ENCODE assay signal across 24 cellular contexts in the genomic region with DNA sequence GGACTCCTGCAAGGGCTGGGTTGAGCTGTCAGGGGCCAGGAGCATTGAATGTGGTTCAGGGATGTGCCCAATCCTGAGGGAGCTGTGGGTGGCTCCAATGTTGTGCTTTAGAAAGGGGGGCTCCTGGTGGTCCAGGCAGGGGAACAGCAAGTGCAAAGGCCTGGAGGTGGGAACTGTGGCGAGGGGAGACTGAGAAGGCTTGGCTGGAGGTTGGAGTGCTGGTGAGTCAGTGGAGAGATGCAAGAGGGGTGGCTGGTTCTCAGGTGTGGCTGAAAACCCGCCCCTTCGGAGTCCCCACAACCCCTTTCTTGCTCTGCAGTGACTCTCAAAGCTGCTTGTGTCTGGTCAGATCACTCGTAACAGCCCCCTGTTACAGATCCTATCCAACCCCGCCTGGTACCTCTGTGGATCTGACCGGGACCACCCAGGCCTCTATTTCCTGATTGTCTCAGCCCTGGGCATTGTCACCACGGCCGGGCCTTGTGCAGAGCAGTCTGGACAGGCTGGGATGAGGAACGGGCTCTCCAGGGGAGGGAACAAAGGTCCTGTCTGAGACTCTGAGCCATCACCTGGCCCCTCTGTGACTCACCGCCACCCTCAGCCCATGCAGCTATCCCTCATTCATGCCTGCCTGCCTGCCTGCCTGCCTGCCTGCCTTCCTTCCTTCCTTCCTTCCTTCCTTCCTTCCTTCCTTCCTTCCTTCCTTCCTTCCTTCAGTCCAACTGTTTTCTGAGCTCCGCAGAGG. TPM values are rescaled to one million over a fixed set of nuclear protein-coding genes. Genes with fewer than 3 reads are reported as not detected.
A peak's percentile ranks its signal among the peaks of the same experiment; 100 is the strongest.
DNase-seq lines count a peak whose midpoint lies in the region; ATAC-seq and TF ChIP-seq lines count a peak whose summit lies in the region.
"Had no signal": no experiment of that assay in that cellular context is flagged by ENCODE, and none has a peak within 500 bp of the region (broad histone marks: within the 10 kb centered on the region; RNA-seq: fewer than 3 reads in every experiment).

No MANE protein-coding gene starts in this region.

- no peaks in the 10 kb centered on the region for H3K9me3 ChIP-seq in trophoblast cell (ENCODE audit: insufficient read depth, low read depth, low read length)
- H3K9me3 ChIP-seq: sigmoid colon, upper lobe of right lung had no signal

- no peak overlapping the region for H2BK5ac ChIP-seq in trophoblast cell (ENCODE audit: low read depth, low read length, poor library complexity)

- WGBS in trophoblast cell (ENCODE audit: extremely low coverage, insufficient coverage, insufficient read length) = no CpG with 5 or more reads among the region's 11 CpGs

- H3K23ac ChIP-seq in trophoblast cell (ENCODE audit: low read length) = no peak overlapping the region

- H2AK5ac ChIP-seq in trophoblast cell (ENCODE audit: low read length) = no peak overlapping the region

- H3K14ac ChIP-seq in trophoblast cell (ENCODE audit: low read length) = no peak overlapping the region

- no peak overlapping the region for H3K4me3 ChIP-seq in trophoblast cell (ENCODE audit: low read depth, low read length)
- H3K4me3 ChIP-seq: sigmoid colon, upper lobe of right lung had no signal

- H3K4me3 Mint-ChIP-seq in activated CD8-positive, alpha-beta T cell treated with anti-CD3 and anti-CD28 coated beads for 36 hours = no peak overlapping the region
- no peak overlapping the region for H3K4me3 Mint-ChIP-seq in activated CD8-positive, alpha-beta T cell treated with anti-CD3 and anti-CD28 coated beads, Interleukin-2, amount 10 ng/mL, durations not matched to agents 7 days and 5 days
- H3K4me3 Mint-ChIP-seq in glutamatergic neuron (ENCODE audit: unreplicated experiment) = peak overlapping the region; percentile 91
- H3K4me3 Mint-ChIP-seq: activated T-helper 1 cell treated with anti-CD3 and anti-CD28 coated beads, Interleukin-12 subunit alpha, Interleukin-12 subunit beta, Interleukin-2, Interleukin-4 antibody, amounts not matched to agents 30 ng/mL and 10 ng/mL and 1 ng/mL, durations not matched to agents 14 hours and 24 hours and 36 hours had no signal

- H3K36me3 ChIP-seq in trophoblast cell (ENCODE audit: control insufficient read depth in 1 of 2, insufficient read depth in 2 of 2, low read length in 2 of 2) = no peaks in the 10 kb centered on the region
- H3K36me3 ChIP-seq: sigmoid colon, upper lobe of right lung had no signal

- H3K79me1 ChIP-seq in trophoblast cell (ENCODE audit: low read length) = no peaks in the 10 kb centered on the region

- H3K27ac ChIP-seq in trophoblast cell (ENCODE audit: low read depth, low read length) = no peak overlapping the region
- H3K27ac ChIP-seq: C4-2B, sigmoid colon, upper lobe of right lung had no signal

- H3K27ac Mint-ChIP-seq in activated CD8-positive, alpha-beta T cell treated with anti-CD3 and anti-CD28 coated beads for 36 hours = no peak overlapping the region
- no peak overlapping the region for H3K27ac Mint-ChIP-seq in activated CD8-positive, alpha-beta T cell treated with anti-CD3 and anti-CD28 coated beads, Interleukin-2, amount 10 ng/mL, durations not matched to agents 7 days and 5 days
- H3K27ac Mint-ChIP-seq in glutamatergic neuron (ENCODE audit: unreplicated experiment) = peak overlapping the region; percentile 95
- H3K27ac Mint-ChIP-seq: activated naive CD4-positive, alpha-beta T cell treated with anti-CD3 and anti-CD28 coated beads, Interleukin-2, amount 50 U/mL, for 72 hours; activated T-helper 1 cell treated with anti-CD3 and anti-CD28 coated beads, Interleukin-12 subunit alpha, Interleukin-12 subunit beta, Interleukin-2, Interleukin-4 antibody, amounts not matched to agents 30 ng/mL and 10 ng/mL and 1 ng/mL, durations not matched to agents 14 hours and 24 hours and 36 hours had no signal

- H3K27me3 ChIP-seq in trophoblast cell (ENCODE audit: insufficient read depth, low read length) = peaks cover 13% of the 10 kb centered on the region

- no peak overlapping the region for H3K18ac ChIP-seq in trophoblast cell (ENCODE audit: low read length)

- H3K4me2 ChIP-seq in trophoblast cell (ENCODE audit: low read length) = no peak overlapping the region

- H3K36me3 Mint-ChIP-seq in activated CD8-positive, alpha-beta T cell treated with anti-CD3 and anti-CD28 coated beads for 36 hours (ENCODE audit: low read depth) = no peaks in the 10 kb centered on the region
- H3K36me3 Mint-ChIP-seq in activated CD8-positive, alpha-beta T cell treated with anti-CD3 and anti-CD28 coated beads, Interleukin-2, amount 10 ng/mL, durations not matched to agents 7 days and 5 days (ENCODE audit: low read depth) = no peaks in the 10 kb centered on the region
- no peaks in the 10 kb centered on the region for H3K36me3 Mint-ChIP-seq in glutamatergic neuron (ENCODE audit: unreplicated experiment)
- H3K36me3 Mint-ChIP-seq: activated naive CD4-positive, alpha-beta T cell treated with anti-CD3 and anti-CD28 coated beads, Interleukin-2, amount 50 U/mL, for 72 hours had no signal

- POLR2A ChIA-PET in activated CD8-positive, alpha-beta T cell treated with anti-CD3 and anti-CD28 coated beads for 36 hours (lab: Charles Lee) = interaction anchor here (0.7 kb wide), 1 partner anchor 337 kb away, joined by 3 read pairs; no protein-coding TSS in a partner anchor
- POLR2A ChIA-PET in activated CD8-positive, alpha-beta T cell treated with anti-CD3 and anti-CD28 coated beads, Interleukin-2, amount 10 ng/mL, durations not matched to agents 7 days and 5 days (lab: Charles Lee) = no interaction called here

- intact Hi-C loops in activated CD8-positive, alpha-beta T cell treated with anti-CD3 and anti-CD28 coated beads for 36 hours (cut with micrococcal nuclease) = no loop called here

- H2AFZ ChIP-seq in trophoblast cell (ENCODE audit: insufficient read depth, low read length, poor library complexity) = no peak overlapping the region

- H3K4ac ChIP-seq in trophoblast cell (ENCODE audit: low read depth, low read length) = no peak overlapping the region

- H3K9ac ChIP-seq in trophoblast cell (ENCODE audit: low read length) = no peak overlapping the region

- H4K12ac ChIP-seq in trophoblast cell (ENCODE audit: low read depth, low read length) = no peak overlapping the region

- H2BK12ac ChIP-seq in trophoblast cell (ENCODE audit: low read length) = no peak overlapping the region

- peaks cover 7% of the 10 kb centered on the region for H3K4me1 Mint-ChIP-seq in activated CD8-positive, alpha-beta T cell treated with anti-CD3 and anti-CD28 coated beads for 36 hours (ENCODE audit: low read depth)
- peaks cover 9% of the 10 kb centered on the region for H3K4me1 Mint-ChIP-seq in activated CD8-positive, alpha-beta T cell treated with anti-CD3 and anti-CD28 coated beads, Interleukin-2, amount 10 ng/mL, durations not matched to agents 7 days and 5 days (ENCODE audit: low read depth)
- H3K4me1 Mint-ChIP-seq in glutamatergic neuron (ENCODE audit: low read depth, unreplicated experiment) = peaks cover 10% of the 10 kb centered on the region

- no peaks in the 10 kb centered on the region for H3K9me3 Mint-ChIP-seq in activated CD8-positive, alpha-beta T cell treated with anti-CD3 and anti-CD28 coated beads for 36 hours
- no peaks in the 10 kb centered on the region for H3K9me3 Mint-ChIP-seq in activated CD8-positive, alpha-beta T cell treated with anti-CD3 and anti-CD28 coated beads, Interleukin-2, amount 10 ng/mL, durations not matched to agents 7 days and 5 days (ENCODE audit: insufficient read depth)
- peaks cover 5% of the 10 kb centered on the region for H3K9me3 Mint-ChIP-seq in glutamatergic neuron (ENCODE audit: unreplicated experiment)
- H3K9me3 Mint-ChIP-seq: activated naive CD4-positive, alpha-beta T cell treated with anti-CD3 and anti-CD28 coated beads, Interleukin-2, amount 50 U/mL, for 72 hours; activated T-helper 1 cell treated with anti-CD3 and anti-CD28 coated beads, Interleukin-12 subunit alpha, Interleukin-12 subunit beta, Interleukin-2, Interleukin-4 antibody, amounts not matched to agents 30 ng/mL and 10 ng/mL and 1 ng/mL, durations not matched to agents 14 hours and 24 hours and 36 hours had no signal

- CTCF ChIA-PET in activated CD8-positive, alpha-beta T cell treated with anti-CD3 and anti-CD28 coated beads for 36 hours (lab: Charles Lee) = interaction anchor here (1.0 to 2.0 kb wide), 2 partner anchors 27 to 33 kb away, joined by 3 to 6 read pairs; a partner anchor contains a TSS
- CTCF ChIA-PET in activated CD8-positive, alpha-beta T cell treated with anti-CD3 and anti-CD28 coated beads, Interleukin-2, amount 10 ng/mL, durations not matched to agents 7 days and 5 days (lab: Charles Lee) = interaction anchor here (1.0 to 1.8 kb wide), 4 partner anchors 27 to 106 kb away, joined by 3 to 5 read pairs (median 4); a partner anchor contains a TSS

- peaks cover 4% of the 10 kb centered on the region in 2 experiments for H3K4me1 ChIP-seq in trophoblast cell (ENCODE audit: control insufficient read depth in 1 of 2, insufficient read depth in 2 of 2, low read length in 2 of 2)
- H3K4me1 ChIP-seq: upper lobe of right lung had no signal

- peak; percentile 55 for ATAC-seq in activated CD8-positive, alpha-beta T cell treated with anti-CD3 and anti-CD28 coated beads for 36 hours
- no peak for ATAC-seq in activated CD8-positive, alpha-beta T cell treated with anti-CD3 and anti-CD28 coated beads, Interleukin-2, amount 10 ng/mL, durations not matched to agents 7 days and 5 days
- ATAC-seq: activated naive CD4-positive, alpha-beta T cell treated with anti-CD3 and anti-CD28 coated beads, Interleukin-2, amount 50 U/mL, for 72 hours; esophagus mucosa; left colon; upper lobe of right lung had no signal

- H4K8ac ChIP-seq in trophoblast cell (ENCODE audit: low read depth, low read length) = no peak overlapping the region

- TF ChIP-seq CTCF in activated CD8-positive, alpha-beta T cell treated with anti-CD3 and anti-CD28 coated beads for 36 hours (IDR thresholded peaks at IDR 0.05) = no peak
- TF ChIP-seq CTCF in glutamatergic neuron (IDR thresholded peaks at IDR 0.05; ENCODE audit: partially characterized antibody, unreplicated experiment) = no peak

- no peak overlapping the region for H2BK120ac ChIP-seq in trophoblast cell (ENCODE audit: insufficient read depth, low read length, poor library complexity)

- no peak overlapping the region for H4K91ac ChIP-seq in trophoblast cell (ENCODE audit: low read depth, low read length)

- H3K79me2 ChIP-seq in trophoblast cell (ENCODE audit: control insufficient read depth, insufficient read depth, low read length, poor library complexity) = no peaks in the 10 kb centered on the region

- DNase-seq in activated CD8-positive, alpha-beta T cell treated with anti-CD3 and anti-CD28 coated beads for 36 hours = peak; percentile 27
- no peak for DNase-seq in activated CD8-positive, alpha-beta T cell treated with anti-CD3 and anti-CD28 coated beads, Interleukin-2, amount 10 ng/mL, durations not matched to agents 7 days and 5 days
- no peak for DNase-seq in glutamatergic neuron
- peak; percentile 18 to 29 for DNase-seq in trophoblast cell
- no peak for DNase-seq in stimulated activated CD4-positive, alpha-beta T cell treated with anti-CD3 and anti-CD28 coated beads, Interleukin-2, amount 100 ng/mL, for 24 hours
- no peak for DNase-seq in hippocampal formation (lab: John Stamatoyannopoulos, UW)
- DNase-seq in NCI-H446 (lab: John Stamatoyannopoulos, UW) = no peak
- DNase-seq: activated CD4-positive, CD25-positive, alpha-beta regulatory T cell treated with anti-CD3 and anti-CD28 coated beads, Interleukin-2, amount 50 U/mL, for 72 hours; DMS153; GF-D8; KG1; left colon; mesenchymal stem cell; naive B cell; NCI-H1694; NCI-H2227 treated with DMSO at 0.1 percent for 48 hours; SHP77 treated with DMSO at 0.1 percent for 48 hours; sigmoid colon; upper lobe of right lung had no signal

- peaks cover 37% of the 10 kb centered on the region for H3K27me3 Mint-ChIP-seq in activated CD8-positive, alpha-beta T cell treated with anti-CD3 and anti-CD28 coated beads for 36 hours
- peaks cover 36% of the 10 kb centered on the region for H3K27me3 Mint-ChIP-seq in activated CD8-positive, alpha-beta T cell treated with anti-CD3 and anti-CD28 coated beads, Interleukin-2, amount 10 ng/mL, durations not matched to agents 7 days and 5 days (ENCODE audit: low read depth)
- H3K27me3 Mint-ChIP-seq in glutamatergic neuron (ENCODE audit: unreplicated experiment) = peaks cover 13% of the 10 kb centered on the region

RNA-seq across cellular contexts. Expression of a gene that starts 1.4 kb away (rescaled TPM):
- 1 to 10 TPM in 1 of 2 experiments, under 1 TPM in 1; 0.25 to 1.7 TPM for total RNA-seq in activated CD8-positive, alpha-beta T cell treated with anti-CD3 and anti-CD28 coated beads for 36 hours
- not detected for total RNA-seq in activated CD8-positive, alpha-beta T cell treated with anti-CD3 and anti-CD28 coated beads, Interleukin-2, amount 10 ng/mL, durations not matched to agents 7 days and 5 days
- 8.5 TPM for polyA plus RNA-seq in PFSK-1 (2012; ENCODE audit: insufficient read length, low read depth)
- 91.1 TPM for total RNA-seq in glutamatergic neuron (ENCODE audit: unreplicated experiment)
- 0.31 and 0.48 TPM in 2 replicates for polyA plus RNA-seq in trophoblast cell (2013)
- total RNA-seq: activated T-helper 1 cell treated with anti-CD3 and anti-CD28 coated beads, Interleukin-12 subunit alpha, Interleukin-12 subunit beta, Interleukin-2, Interleukin-4 antibody, amounts not matched to agents 30 ng/mL and 10 ng/mL and 1 ng/mL, durations not matched to agents 14 hours and 24 hours and 36 hours; esophagus mucosa; upper lobe of right lung had no signal

RNA-seq across cellular contexts. Expression of a gene that starts 32.7 kb away (rescaled TPM):
- 100 to 1,000 TPM; 120 to 129 TPM for total RNA-seq in activated CD8-positive, alpha-beta T cell treated with anti-CD3 and anti-CD28 coated beads for 36 hours
- 10 to 100 TPM; 85.8 to 88.0 TPM for total RNA-seq in activated CD8-positive, alpha-beta T cell treated with anti-CD3 and anti-CD28 coated beads, Interleukin-2, amount 10 ng/mL, durations not matched to agents 7 days and 5 days
- 303 TPM for polyA plus RNA-seq in PFSK-1 (2012; ENCODE audit: insufficient read length, low read depth)
- 87.9 TPM for total RNA-seq in glutamatergic neuron (ENCODE audit: unreplicated experiment)
- 82.1 and 84.6 TPM in 2 replicates for polyA plus RNA-seq in trophoblast cell (2013)

RNA-seq across cellular contexts. Expression of a gene that starts 42.4 kb away (rescaled TPM):
- total RNA-seq in activated CD8-positive, alpha-beta T cell treated with anti-CD3 and anti-CD28 coated beads for 36 hours = 10 to 100 TPM; 29.1 TPM
- 10 to 100 TPM; 33.8 to 34.2 TPM for total RNA-seq in activated CD8-positive, alpha-beta T cell treated with anti-CD3 and anti-CD28 coated beads, Interleukin-2, amount 10 ng/mL, durations not matched to agents 7 days and 5 days
- polyA plus RNA-seq in PFSK-1 (2012; ENCODE audit: insufficient read length, low read depth) = 19.6 TPM
- total RNA-seq in glutamatergic neuron (ENCODE audit: unreplicated experiment) = 4.0 TPM
- polyA plus RNA-seq in trophoblast cell (2013) = 1.5 TPM in 2 replicates

Comparison
In these comparisons a context has a peak if more than half of its experiments do, and no peak if none do; other contexts are left out.
1. DNase-seq: peak in activated CD8-positive, alpha-beta T cell treated with anti-CD3 and anti-CD28 coated beads for 36 hours (single experiment) and trophoblast cell (2 of 2); none in activated CD8-positive, alpha-beta T cell treated with anti-CD3 and anti-CD28 coated beads, Interleukin-2, amount 10 ng/mL, durations not matched to agents 7 days and 5 days (single experiment), glutamatergic neuron (single experiment), stimulated activated CD4-positive, alpha-beta T cell treated with anti-CD3 and anti-CD28 coated beads, Interleukin-2, amount 100 ng/mL, for 24 hours (0 of 2), hippocampal formation (0 of 2) and NCI-H446 (0 of 2).
2. RNA of a gene that starts 1.4 kb away (total RNA-seq): 91.1 TPM in glutamatergic neuron (single experiment); 0.25 to 1.7 TPM in activated CD8-positive, alpha-beta T cell treated with anti-CD3 and anti-CD28 coated beads for 36 hours and not detected in activated CD8-positive, alpha-beta T cell treated with anti-CD3 and anti-CD28 coated beads, Interleukin-2, amount 10 ng/mL, durations not matched to agents 7 days and 5 days; every median in the first group is over 10 times any median in the second.